Comparison of ENCODE assay signal across 10 cellular contexts in the genomic region with DNA sequence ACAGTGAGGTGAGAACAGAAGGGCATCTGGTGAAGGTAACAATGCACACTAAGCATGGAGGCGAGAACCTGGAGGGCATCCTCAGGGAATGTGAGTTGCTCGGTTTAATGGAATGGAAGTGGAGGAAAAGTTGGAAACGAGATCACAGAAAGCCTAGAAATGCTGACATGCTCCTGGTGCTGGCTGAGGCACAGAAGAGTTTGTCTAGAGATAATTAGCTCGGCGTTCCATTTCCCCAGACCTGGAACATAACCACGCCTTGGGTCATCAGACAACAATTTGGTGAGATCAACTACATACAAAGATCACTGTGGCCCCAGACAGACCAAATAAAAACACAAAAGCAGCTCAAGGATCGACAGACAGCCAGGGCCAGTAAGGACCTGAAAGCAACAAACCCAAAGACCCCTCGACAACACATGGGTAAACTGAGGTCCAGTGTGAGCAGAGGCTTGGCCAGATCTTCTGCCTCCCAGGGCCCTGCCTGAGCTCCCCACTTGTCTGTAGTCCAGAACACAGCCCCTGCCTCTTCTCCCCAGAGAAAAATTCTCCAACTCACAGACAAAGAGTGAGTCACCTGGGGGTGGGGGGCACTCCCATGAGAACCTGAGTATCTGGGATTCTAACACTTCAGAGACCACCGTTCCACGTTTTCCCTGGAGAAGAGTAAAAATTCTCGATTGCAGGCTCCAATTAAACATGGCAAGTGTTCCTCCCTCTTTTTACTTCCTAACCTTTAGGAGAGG. TPM values are rescaled to one million over a fixed set of nuclear protein-coding genes. Genes with fewer than 3 reads are reported as not detected.
DNase-seq lines count a peak whose midpoint lies in the region; ATAC-seq and TF ChIP-seq lines count a peak whose summit lies in the region.
"Had no signal": no experiment of that assay in that cellular context is flagged by ENCODE, and none has a peak within 500 bp of the region (broad histone marks: within the 10 kb centered on the region; RNA-seq: fewer than 3 reads in every experiment).

No MANE protein-coding gene starts in this region.

- CTCF ChIA-PET in Calu3 (lab: Charles Lee), result interaction anchor here (0.7 to 1.6 kb wide), 8 partner anchors 10 to 247 kb away, joined by 3 to 8 read pairs (median 3); no protein-coding TSS in a partner anchor

- BruUV-seq in Calu3 (replicated peaks; lab: Mats Ljungman, UMichigan), result no TSS peak

- peak overlapping the region; percentile 19 for H3K4me3 Mint-ChIP-seq in Calu3 (ENCODE audit: low read depth, unreplicated experiment)

- H3K4me1 ChIP-seq in heart right ventricle (peaks cover 30 to 72% (median 56%) of the 10 kb centered on the region in 9 donors), psoas muscle (peaks cover 46% of the 10 kb centered on the region)

- H3K36me3 ChIP-seq in heart right ventricle (peaks cover 0 to 26% (median 5%) of the 10 kb centered on the region in 9 donors), psoas muscle (ENCODE audit: insufficient read depth in 1 of 2, low read depth in 1 of 2) (peaks cover 0 to 9% of the 10 kb centered on the region in 2 donors)

- H3K36me3 Mint-ChIP-seq in Calu3 (ENCODE audit: insufficient read depth, unreplicated experiment), result peaks cover 12% of the 10 kb centered on the region

- H3K9me3 ChIP-seq in heart right ventricle (no peaks in the 10 kb centered on the region), psoas muscle (no peaks in the 10 kb centered on the region)

- WGBS in heart right ventricle, 2 donors, result 51 to 62% methylated on average over 11 of the region's 11 CpGs
- 35 to 58% (median 45%) methylated on average over 11 of the region's 11 CpGs for WGBS in psoas muscle, 3 donors

- TF ChIP-seq CTCF in Calu3 (IDR thresholded peaks at IDR 0.05; ENCODE audit: unreplicated experiment) (no peak), heart right ventricle (IDR thresholded peaks at IDR 0.05) (no peak), psoas muscle (IDR thresholded peaks at IDR 0.05) (no peak)

- no peaks in the 10 kb centered on the region for H3K9me3 Mint-ChIP-seq in Calu3 (ENCODE audit: low read depth, unreplicated experiment)

- H3K27me3 ChIP-seq in heart right ventricle, result no peaks in the 10 kb centered on the region
- H3K27me3 ChIP-seq in psoas muscle (ENCODE audit: insufficient read depth in 3 of 3, low read length in 2 of 3), result no peaks in the 10 kb centered on the region

- H3K27ac ChIP-seq in heart right ventricle, result peak overlapping the region in 9 of 10 donors; percentile 12 to 88 (median 61)
- H3K27ac ChIP-seq in psoas muscle, result peak overlapping the region; percentile 74

- no peak overlapping the region for H3K4me3 ChIP-seq in heart right ventricle
- peak overlapping the region; percentile 8 for H3K4me3 ChIP-seq in psoas muscle

- intact Hi-C loops in Calu3 (cut with micrococcal nuclease; ENCODE audit: unreplicated experiment) (loop anchor here (2.0 kb wide), 1 partner anchor 50 kb away; no protein-coding TSS in a partner anchor), heart right ventricle (cut with DNase I) (loop anchor here in 9 of 10 donors (2.0 to 10.0 kb wide), 9 partner anchors 48 to 104 kb away; partner anchors contain the start of gene SHB (in 7 of the 9)), psoas muscle (cut with DNase I) (loop anchor here (5.0 to 10.0 kb wide), 6 partner anchors 36 to 148 kb away; partner anchors contain the start of gene SHB (in 1 of the 2))

- no peaks in the 10 kb centered on the region for H3K27me3 Mint-ChIP-seq in Calu3 (ENCODE audit: unreplicated experiment)

- no peak overlapping the region for H3K27ac Mint-ChIP-seq in Calu3 (ENCODE audit: unreplicated experiment)

- ATAC-seq in heart right ventricle, result peak in 5 of 8 donors; percentile 6 to 63 (median 41)
- ATAC-seq in psoas muscle, result peak; percentile 38 to 72 (median 52)
- no peak for ATAC-seq in HG03025 (IDR thresholded peaks at IDR 0.05; ENCODE audit: low FRiP score, unreplicated experiment)

- no peak for DNase-seq in Calu3
- DNase-seq in amniotic epithelial cell (ENCODE audit: low read depth), result peak; percentile 65
- no peak for DNase-seq in heart right ventricle
- no peak for DNase-seq in psoas muscle
- DNase-seq in activated CD4-positive, CD25-positive, alpha-beta regulatory T cell (lab: John Stamatoyannopoulos, UW), result no peak
- DNase-seq in NCI-H2081 (lab: John Stamatoyannopoulos, UW), result no peak
- DNase-seq in NCI-H345 (lab: John Stamatoyannopoulos, UW), result no peak
- DNase-seq: activated CD4-positive, alpha-beta T cell treated with anti-CD3 and anti-CD28 coated beads for 4 hours; NCI-H510A treated with DMSO at 0.1 percent for 48 hours had no signal

- H3K4me1 Mint-ChIP-seq in Calu3 (ENCODE audit: low read depth, unreplicated experiment), result peaks cover 19% of the 10 kb centered on the region

RNA-seq across cellular contexts. Expression of gene SHB, which starts 52.5 kb away (rescaled TPM):
- 7.6 and 8.7 TPM in 2 replicates for total RNA-seq in Calu3 (2022)
- 10 to 100 TPM; 13.9 to 26.6 (median 18.0) TPM for total RNA-seq in heart right ventricle
- polyA plus RNA-seq in heart right ventricle, result 10 to 100 TPM in 1 of 2 donors, 1 to 10 TPM in 1; 5.7 to 19.2 TPM
- 10 to 100 TPM in 2 of 4 donors, 1 to 10 TPM in 2; 4.8 to 26.2 (median 12.4) TPM for total RNA-seq in psoas muscle
- 10 to 100 TPM in 1 of 3 donors, 1 to 10 TPM in 2; 4.0 to 30.7 (median 5.1) TPM for polyA plus RNA-seq in psoas muscle
